In the genomic region with DNA sequence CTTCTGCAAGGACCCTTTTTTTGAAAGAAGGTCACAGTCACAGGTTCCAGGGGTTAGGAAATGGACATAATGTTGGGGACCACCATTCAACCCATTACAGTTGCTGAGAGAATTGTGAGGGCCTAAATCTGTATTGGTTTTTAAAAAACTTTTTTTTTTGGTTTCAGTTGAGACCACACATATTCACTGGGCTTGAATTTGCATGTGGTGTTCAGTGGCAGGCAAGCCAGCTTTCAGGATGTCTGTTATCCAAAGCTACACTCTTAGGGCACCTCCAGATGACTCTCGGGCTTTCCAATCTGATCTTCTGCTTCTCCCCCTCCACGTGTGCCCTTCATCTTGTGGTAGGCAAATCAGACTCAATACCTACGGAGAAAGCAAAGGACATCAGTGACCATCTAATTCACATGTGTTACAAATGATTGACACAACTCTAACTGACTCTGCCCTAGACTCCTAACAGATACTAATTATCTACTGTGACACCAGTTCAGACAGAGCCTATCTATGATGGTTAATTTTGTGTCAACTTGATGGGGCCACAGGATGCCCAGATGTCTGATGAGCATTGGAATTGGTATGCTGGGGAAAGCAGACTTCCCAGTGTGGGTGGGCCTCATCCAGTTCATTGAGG, we compare ENCODE assay signal across 16 cellular contexts.
A peak's percentile ranks its signal among the peaks of the same experiment; 100 is the strongest.
DNase-seq lines count a peak whose midpoint lies in the region; ATAC-seq and TF ChIP-seq lines count a peak whose summit lies in the region.
"Had no signal": no experiment of that assay in that cellular context is flagged by ENCODE, and none has a peak within 500 bp of the region (broad histone marks: within the 10 kb centered on the region; RNA-seq: fewer than 3 reads in every experiment).

No MANE protein-coding gene starts in this region.

- TF ChIP-seq CTCF in GM20000 (IDR thresholded peaks at IDR 0.05; ENCODE audit: extremely low read depth, missing control alignments) (no peak), left ventricle myocardium inferior (IDR thresholded peaks at IDR 0.05; ENCODE audit: borderline replicate concordance) (no peak)

- H3K4me3 Mint-ChIP-seq in activated T-helper 2 cell treated with anti-CD3 and anti-CD28 coated beads, Interferon-gamma antibody, Interleukin-2, Interleukin-4, amounts not matched to agents 10 μg/mL and 5 μg/mL and 100 μg/mL, durations not matched to agents 14 hours and 24 hours and 36 hours (ENCODE audit: low read depth) = no peak overlapping the region

- H4K20me1 ChIP-seq in Karpas-422 (ENCODE audit: insufficient read depth, low read depth, low read length) = no peaks in the 10 kb centered on the region

- peaks cover 7% of the 10 kb centered on the region for H3K27me3 Mint-ChIP-seq in activated T-helper 2 cell treated with anti-CD3 and anti-CD28 coated beads, Interferon-gamma antibody, Interleukin-2, Interleukin-4, amounts not matched to agents 10 μg/mL and 5 μg/mL and 100 μg/mL, durations not matched to agents 14 hours and 24 hours and 36 hours (ENCODE audit: low read depth)

- H3K9me3 ChIP-seq in left ventricle myocardium inferior (replicated peaks) (no peaks in the 10 kb centered on the region), Karpas-422 (ENCODE audit: low read length) (no peaks in the 10 kb centered on the region)
- H3K9me3 ChIP-seq: uterus had no signal

- H3K4me3 ChIP-seq in left ventricle myocardium inferior (no peak overlapping the region), Karpas-422 (ENCODE audit: low read length) (no peak overlapping the region)
- H3K4me3 ChIP-seq: uterus had no signal

- H3K27ac ChIP-seq in left ventricle myocardium inferior (replicated peaks) (no peak overlapping the region), Karpas-422 (ENCODE audit: low read length) (no peak overlapping the region)
- H3K27ac ChIP-seq: epithelial cell of prostate, uterus had no signal

- no peaks in the 10 kb centered on the region for H3K36me3 Mint-ChIP-seq in activated T-helper 2 cell treated with anti-CD3 and anti-CD28 coated beads, Interferon-gamma antibody, Interleukin-2, Interleukin-4, amounts not matched to agents 10 μg/mL and 5 μg/mL and 100 μg/mL, durations not matched to agents 14 hours and 24 hours and 36 hours (ENCODE audit: low read depth)

- no peaks in the 10 kb centered on the region for H3K9me3 Mint-ChIP-seq in activated T-helper 2 cell treated with anti-CD3 and anti-CD28 coated beads, Interferon-gamma antibody, Interleukin-2, Interleukin-4, amounts not matched to agents 10 μg/mL and 5 μg/mL and 100 μg/mL, durations not matched to agents 14 hours and 24 hours and 36 hours

- no peaks in the 10 kb centered on the region for H3K79me2 ChIP-seq in Karpas-422 (ENCODE audit: low read length)

- H3K36me3 ChIP-seq in left ventricle myocardium inferior (no peaks in the 10 kb centered on the region), Karpas-422 (ENCODE audit: insufficient read depth, low read length) (no peaks in the 10 kb centered on the region)
- H3K36me3 ChIP-seq: uterus had no signal

- intact Hi-C loops in left ventricle myocardium inferior (cut with micrococcal nuclease) = no loop called here
- intact Hi-C loops in activated T-helper 2 cell treated with anti-CD3 and anti-CD28 coated beads, Interferon-gamma antibody, Interleukin-2, Interleukin-4, amounts not matched to agents 10 μg/mL and 5 μg/mL and 100 μg/mL, durations not matched to agents 14 hours and 24 hours and 36 hours (cut with micrococcal nuclease) = no loop called here

- no peak overlapping the region for H2AFZ ChIP-seq in Karpas-422 (ENCODE audit: low read length)

- H3K27ac Mint-ChIP-seq in activated T-helper 2 cell treated with anti-CD3 and anti-CD28 coated beads, Interferon-gamma antibody, Interleukin-2, Interleukin-4, amounts not matched to agents 10 μg/mL and 5 μg/mL and 100 μg/mL, durations not matched to agents 14 hours and 24 hours and 36 hours = no peak overlapping the region

- ATAC-seq in GM18519 (IDR thresholded peaks at IDR 0.05; ENCODE audit: low FRiP score, unreplicated experiment) = peak; percentile 84
- ATAC-seq in HG02870 (IDR thresholded peaks at IDR 0.05; ENCODE audit: unreplicated experiment) = peak; percentile 91
- ATAC-seq in HG03520 (IDR thresholded peaks at IDR 0.05; ENCODE audit: unreplicated experiment) = peak; percentile 88

- no peak overlapping the region for H3K4me2 ChIP-seq in Karpas-422 (ENCODE audit: low read depth, low read length, poor library complexity, severe bottlenecking)

- H3K9ac ChIP-seq in Karpas-422 (ENCODE audit: low read length) = no peak overlapping the region

- DNase-seq in GM20000 (ENCODE audit: low spot score) (peak; percentile 19), NCI-H1436 treated with DMSO at 0.1 percent for 48 hours (lab: John Stamatoyannopoulos, UW) (no peak), left ventricle myocardium inferior (no peak), Karpas-422 (no peak)
- no peak for DNase-seq in activated T-helper 2 cell treated with anti-CD3 and anti-CD28 coated beads, Interferon-gamma antibody, Interleukin-2, Interleukin-4, amounts not matched to agents 10 μg/mL and 5 μg/mL and 100 μg/mL, durations not matched to agents 14 hours and 24 hours and 36 hours (ENCODE audit: low spot score)
- DNase-seq: activated CD4-positive, alpha-beta T cell treated with anti-CD3 and anti-CD28 coated beads, Interleukin-2, amount 50 U/mL, for 4 hours; activated naive CD4-positive, alpha-beta T cell; central memory CD4-positive, alpha-beta T cell; GOT3; NCI-H1930; stimulated activated CD8-positive, alpha-beta memory T cell treated with anti-CD3 and anti-CD28 coated beads, Interleukin-4, amount 100 ng/mL, for 48 hours; uterus had no signal

- no peaks in the 10 kb centered on the region for H3K4me1 Mint-ChIP-seq in activated T-helper 2 cell treated with anti-CD3 and anti-CD28 coated beads, Interferon-gamma antibody, Interleukin-2, Interleukin-4, amounts not matched to agents 10 μg/mL and 5 μg/mL and 100 μg/mL, durations not matched to agents 14 hours and 24 hours and 36 hours (ENCODE audit: low read depth)

- no peaks in the 10 kb centered on the region for H3K27me3 ChIP-seq in left ventricle myocardium inferior (ENCODE audit: low read depth)
- no peaks in the 10 kb centered on the region for H3K27me3 ChIP-seq in Karpas-422 (ENCODE audit: low read length)
- H3K27me3 ChIP-seq: uterus had no signal

- no peaks in the 10 kb centered on the region for H3K4me1 ChIP-seq in left ventricle myocardium inferior
- no peaks in the 10 kb centered on the region for H3K4me1 ChIP-seq in Karpas-422 (ENCODE audit: low read length)
- H3K4me1 ChIP-seq: uterus had no signal

- no peaks in the 10 kb centered on the region for H3K9me2 ChIP-seq in Karpas-422 (replicated peaks; ENCODE audit: insufficient read depth, low read length)
